In the genomic region with DNA sequence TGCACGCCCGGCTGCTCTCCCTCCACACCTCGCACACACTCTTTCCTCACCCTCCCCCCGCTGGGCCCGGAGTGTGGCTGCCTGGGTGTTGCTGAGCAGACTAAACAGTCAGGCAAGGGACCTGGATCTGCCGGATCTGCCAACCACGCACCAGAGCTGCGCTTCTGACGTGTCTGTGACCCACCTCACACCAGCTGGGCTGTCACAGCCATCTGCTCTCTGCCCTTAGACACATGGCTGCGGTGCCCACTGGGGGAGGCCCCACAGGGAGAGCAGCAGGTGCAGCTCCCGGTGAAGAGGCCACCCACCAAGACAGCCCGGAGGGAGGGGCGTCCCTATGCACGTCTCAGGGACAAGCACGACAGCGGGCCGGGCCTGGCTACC, we compare ENCODE assay signal across 8 cellular contexts.
DNase-seq lines count a peak whose midpoint lies in the region; ATAC-seq, FAIRE-seq and TF ChIP-seq lines count a peak whose summit lies in the region.
"Not testable (repeated sequence)": the region's sequence is repeated elsewhere in the genome, so short reads cannot be mapped to it uniquely, and the experiment has no call there.

No MANE protein-coding gene starts in this region.

- H3K9me3 ChIP-seq in BLaER1 treated with 17β-estradiol and CSF1 and Interleukin-3, amounts not matched to agents 10 nM and 100 nM (replicated peaks in 1 of 11); kidney (ENCODE audit: control insufficient read depth in 1 of 2, low read length in 2 of 2): not testable (repeated sequence)

- not testable (repeated sequence) for H3K4me1 Mint-ChIP-seq in activated CD8-positive, alpha-beta T cell treated with anti-CD3 and anti-CD28 coated beads for 36 hours (ENCODE audit: low read depth); activated naive CD8-positive, alpha-beta T cell treated with anti-CD3 and anti-CD28 coated beads for 36 hours

- not testable (repeated sequence) for H3K9me3 Mint-ChIP-seq in activated CD8-positive, alpha-beta T cell treated with anti-CD3 and anti-CD28 coated beads for 36 hours; activated naive CD8-positive, alpha-beta T cell treated with anti-CD3 and anti-CD28 coated beads for 36 hours

- not testable (repeated sequence) for H4K20me1 ChIP-seq in BLaER1 treated with 17β-estradiol and CSF1 and Interleukin-3, amounts not matched to agents 10 nM and 100 nM

- DNase-seq in T-helper 1 cell (peak in 4 of 5 donors; percentile 29 to 54 (median 38)), kidney (peak; percentile 42)
- DNase-seq in activated CD8-positive, alpha-beta T cell treated with anti-CD3 and anti-CD28 coated beads for 36 hours: peak; percentile 75
- peak; percentile 31 for DNase-seq in activated naive CD8-positive, alpha-beta T cell treated with anti-CD3 and anti-CD28 coated beads for 36 hours
- peak; percentile 17 for DNase-seq in stimulated activated CD4-positive, alpha-beta T cell treated with anti-CD3 and anti-CD28 coated beads, Interleukin-2, amount 100 ng/mL, for 4 hours (ENCODE audit: low read depth)

- intact Hi-C loops in activated CD8-positive, alpha-beta T cell treated with anti-CD3 and anti-CD28 coated beads for 36 hours (cut with micrococcal nuclease); kidney (cut with DNase I): not testable (repeated sequence)

- not testable (repeated sequence) for H3K36me3 Mint-ChIP-seq in activated CD8-positive, alpha-beta T cell treated with anti-CD3 and anti-CD28 coated beads for 36 hours (ENCODE audit: low read depth); activated naive CD8-positive, alpha-beta T cell treated with anti-CD3 and anti-CD28 coated beads for 36 hours

- H3K4me3 ChIP-seq in BLaER1 treated with 17β-estradiol and CSF1 and Interleukin-3, amounts not matched to agents 10 nM and 100 nM; kidney (ENCODE audit: low read length in 2 of 2): not testable (repeated sequence)

- not testable (repeated sequence) for H3K27me3 Mint-ChIP-seq in activated CD8-positive, alpha-beta T cell treated with anti-CD3 and anti-CD28 coated beads for 36 hours; activated naive CD8-positive, alpha-beta T cell treated with anti-CD3 and anti-CD28 coated beads for 36 hours

- peak overlapping the region in 9 of 11 experiments; percentile 50 to 66 (median 58); a peak in 10 of 22 replicates for H3K4me2 ChIP-seq in BLaER1 treated with 17β-estradiol and CSF1 and Interleukin-3, amounts not matched to agents 10 nM and 100 nM

- H3K27ac ChIP-seq in BLaER1 treated with 17β-estradiol and CSF1 and Interleukin-3, amounts not matched to agents 10 nM and 100 nM: peak overlapping the region in 1 of 11 experiments; percentile 47; a peak in 1 of 22 replicates
- not testable (repeated sequence) for H3K27ac ChIP-seq in kidney (ENCODE audit: low read depth in 2 of 2, low read length in 2 of 2)

- POLR2A ChIA-PET in activated CD8-positive, alpha-beta T cell treated with anti-CD3 and anti-CD28 coated beads for 36 hours (lab: Charles Lee): not testable (repeated sequence)

- CTCF ChIA-PET in activated CD8-positive, alpha-beta T cell treated with anti-CD3 and anti-CD28 coated beads for 36 hours (lab: Charles Lee): not testable (repeated sequence)

- FAIRE-seq in kidney (lab: Jason Lieb, UNC): not testable (repeated sequence)

- TF ChIP-seq CTCF in activated CD8-positive, alpha-beta T cell treated with anti-CD3 and anti-CD28 coated beads for 36 hours (IDR thresholded peaks at IDR 0.05); kidney (IDR thresholded peaks at IDR 0.05; ENCODE audit: borderline replicate concordance, extremely low read depth, insufficient read depth): not testable (repeated sequence)

- H3K4me3 Mint-ChIP-seq in activated CD8-positive, alpha-beta T cell treated with anti-CD3 and anti-CD28 coated beads for 36 hours; activated naive CD8-positive, alpha-beta T cell treated with anti-CD3 and anti-CD28 coated beads for 36 hours: not testable (repeated sequence)

- H3K4me1 ChIP-seq in BLaER1 treated with 17β-estradiol and CSF1 and Interleukin-3, amounts not matched to agents 10 nM and 100 nM: peaks cover 18 to 32% (median 26%) of the 10 kb centered on the region in 10 experiments
- not testable (repeated sequence) for H3K4me1 ChIP-seq in kidney (ENCODE audit: control insufficient read depth in 1 of 2, insufficient read depth in 1 of 2, low read depth in 1 of 2, low read length in 2 of 2)

- not testable (repeated sequence) for H3K36me3 ChIP-seq in BLaER1 treated with 17β-estradiol and CSF1 and Interleukin-3, amounts not matched to agents 10 nM and 100 nM; kidney (ENCODE audit: control insufficient read depth in 1 of 2, insufficient read depth in 2 of 2, low read length in 2 of 2)

- not testable (repeated sequence) for H3K27me3 ChIP-seq in BLaER1 treated with 17β-estradiol and CSF1 and Interleukin-3, amounts not matched to agents 10 nM and 100 nM

- not testable (repeated sequence) for H3K27ac Mint-ChIP-seq in activated CD8-positive, alpha-beta T cell treated with anti-CD3 and anti-CD28 coated beads for 36 hours; activated naive CD8-positive, alpha-beta T cell treated with anti-CD3 and anti-CD28 coated beads for 36 hours

- not testable (repeated sequence) for H3K9ac ChIP-seq in BLaER1 treated with 17β-estradiol and CSF1 and Interleukin-3, amounts not matched to agents 10 nM and 100 nM; kidney (ENCODE audit: low read length in 2 of 2)

- ATAC-seq in GM19455 (IDR thresholded peaks at IDR 0.05; ENCODE audit: unreplicated experiment) (peak; percentile 42), HG03159 (IDR thresholded peaks at IDR 0.05; ENCODE audit: unreplicated experiment) (peak; percentile 49)
- ATAC-seq in activated CD8-positive, alpha-beta T cell treated with anti-CD3 and anti-CD28 coated beads for 36 hours: peak; percentile 73

Comparison
In these comparisons a context has a peak if more than half of its experiments do, and no peak if none do; other contexts are left out.
1. DNase-seq: peak in every context shown above with its lines; median percentile 75 in activated CD8-positive, alpha-beta T cell treated with anti-CD3 and anti-CD28 coated beads for 36 hours; 42 in kidney; 38 in T-helper 1 cell; 31 in activated naive CD8-positive, alpha-beta T cell treated with anti-CD3 and anti-CD28 coated beads for 36 hours; 17 in stimulated activated CD4-positive, alpha-beta T cell treated with anti-CD3 and anti-CD28 coated beads, Interleukin-2, amount 100 ng/mL, for 4 hours.